ENCODE assay signal across 8 cellular contexts in genomic region chr6:114419175-114419574, GRCh38.
DNase-seq lines count a peak whose midpoint lies in the region; ATAC-seq and TF ChIP-seq lines count a peak whose summit lies in the region.

No MANE protein-coding gene starts in this region.

- no peak for TF ChIP-seq CTCF in tibial nerve (IDR thresholded peaks at IDR 0.05)

- H3K9me3 ChIP-seq in iPS-20b (ENCODE audit: insufficient read depth, low read depth, low read length) = no peaks in the 10 kb centered on the region
- no peaks in the 10 kb centered on the region for H3K9me3 ChIP-seq in tibial nerve

- H3K9ac ChIP-seq in iPS-20b (ENCODE audit: low read depth, low read length) = 0 out of 2 replicates have a peak overlapping the region, but pooled peaks have one; percentile 24

- H3K27ac ChIP-seq in iPS-20b (ENCODE audit: low read length) (no peak overlapping the region), tibial nerve (no peak overlapping the region)

- no peaks in the 10 kb centered on the region for H3K27me3 ChIP-seq in iPS-20b (ENCODE audit: insufficient read depth, low read length)
- H3K27me3 ChIP-seq in tibial nerve = no peaks in the 10 kb centered on the region

- H3K4me1 ChIP-seq in iPS-20b (ENCODE audit: insufficient read depth, low read length) (peaks cover 30% of the 10 kb centered on the region; the same call in 1 of the 2 replicates), tibial nerve (no peaks in the 10 kb centered on the region)

- no peak for TF ChIP-seq EP300 in tibial nerve (IDR thresholded peaks at IDR 0.05)

- H3K36me3 ChIP-seq in iPS-20b (ENCODE audit: insufficient read depth, low read depth, low read length) (peaks cover 38% of the 10 kb centered on the region), tibial nerve (no peaks in the 10 kb centered on the region)

- TF ChIP-seq POLR2A in tibial nerve (IDR thresholded peaks at IDR 0.05) = no peak

- 64 to 69% methylated on average over 2 of the region's 2 CpGs for WGBS in tibial nerve, 2 donors

- H3K4me3 ChIP-seq in iPS-20b (ENCODE audit: low read length) (no peak overlapping the region; the same call in 1 of the 2 replicates), tibial nerve (no peak overlapping the region)

- ATAC-seq in GM19035 (IDR thresholded peaks at IDR 0.05; ENCODE audit: unreplicated experiment) = peak; percentile 99
- peak; percentile 96 for ATAC-seq in HG02588 (IDR thresholded peaks at IDR 0.05; ENCODE audit: unreplicated experiment)
- peak; percentile 89 for ATAC-seq in HG03558 (IDR thresholded peaks at IDR 0.05; ENCODE audit: extremely low read depth, unreplicated experiment)

- DNase-seq in GF-D8 (lab: John Stamatoyannopoulos, UW) (no peak), tibial nerve (ENCODE audit: low spot score in 2 of 2) (no peak), epidermal melanocyte (ENCODE audit: insufficient read length, low spot score) (no peak), NCI-H345 treated with DMSO at 0.1 percent for 48 hours (lab: John Stamatoyannopoulos, UW; ENCODE audit: unreplicated experiment) (no peak)
